Comparison of ENCODE assay signal across 15 cellular contexts in genomic region chr4:95087657-95088455, GRCh38.
DNase-seq lines count a peak whose midpoint lies in the region; ATAC-seq, FAIRE-seq and TF ChIP-seq lines count a peak whose summit lies in the region.
"Had no signal": no experiment of that assay in that cellular context is flagged by ENCODE, and none has a peak within 500 bp of the region (broad histone marks: within the 10 kb centered on the region; RNA-seq: fewer than 3 reads in every experiment).

No MANE protein-coding gene starts in this region.

- no peak for TF ChIP-seq RAD21 in HCT116 (IDR thresholded peaks at IDR 0.05; ENCODE audit: low read depth)

- intact Hi-C loops in HCT116 (cut with micrococcal nuclease): no loop called here

- DNase-seq in HCT116 (ENCODE audit: low read depth, low spot score): no peak
- DNase-seq in SK-MEL-5 (ENCODE audit: low read depth, low spot score): peak; percentile 15
- peak; percentile 19 for DNase-seq in fibroblast of mammary gland (ENCODE audit: low read depth)
- peak; percentile 14 for DNase-seq in small intestine
- no peak for DNase-seq in ACHN
- no peak for DNase-seq in stimulated activated CD4-positive, alpha-beta T cell treated with anti-CD3 and anti-CD28 coated beads, Interleukin-4, amount 100 ng/mL, for 4 hours
- DNase-seq: activated CD8-positive, alpha-beta memory T cell treated with anti-CD3 and anti-CD28 coated beads, Interleukin-2, amount 50 U/mL, for 48 hours; activated naive CD4-positive, alpha-beta T cell treated with anti-CD3 and anti-CD28 coated beads, Interleukin-2, amount 10 ng/mL, durations not matched to agents 7 days and 5 days; effector memory CD4-positive, alpha-beta T cell; islet precursor cell; midbrain; NCI-H1694 treated with DMSO at 0.1 percent for 48 hours had no signal

- 0 out of 2 replicates have a peak, but pooled peaks cover 3% of the 10 kb centered on the region for H3K9me2 ChIP-seq in HCT116 (ENCODE audit: insufficient read depth)

- H3K27ac ChIP-seq in HCT116 (ENCODE audit: low read depth, low read length) (no peak overlapping the region), small intestine (ENCODE audit: low read depth in 1 of 2, low read length in 1 of 2) (no peak overlapping the region)
- H3K27ac ChIP-seq: RWPE1 had no signal

- no peaks in the 10 kb centered on the region for H3K9me3 ChIP-seq in HCT116 (ENCODE audit: control insufficient read depth in 1 of 2, insufficient read depth in 1 of 2, low read depth in 1 of 2, low read length in 2 of 2)
- H3K9me3 ChIP-seq in small intestine (ENCODE audit: control insufficient read depth, low read depth): no peaks in the 10 kb centered on the region

- H3K27me3 ChIP-seq in HCT116 (ENCODE audit: insufficient read depth, low read length) (no peaks in the 10 kb centered on the region), small intestine (ENCODE audit: control insufficient read depth in 2 of 2, insufficient read depth in 2 of 2, low read length in 2 of 2) (no peaks in the 10 kb centered on the region)

- H3K4me2 ChIP-seq in HCT116 (ENCODE audit: low read length): no peak overlapping the region

- H3K4me3 ChIP-seq in HCT116 (replicated peaks in 1 of 2; ENCODE audit: low read depth in 1 of 2, low read length in 2 of 2): no peak overlapping the region
- H3K4me3 ChIP-seq in fibroblast of mammary gland (ENCODE audit: control insufficient read depth, low read depth, low read length): no peak overlapping the region
- no peak overlapping the region for H3K4me3 ChIP-seq in small intestine (ENCODE audit: low read depth in 1 of 2, low read length in 2 of 2)
- H3K4me3 ChIP-seq: GM12878 had no signal

- no TSS peak for BruUV-seq in HCT116 (replicated peaks; lab: Mats Ljungman, UMichigan)

- WGBS in small intestine, 3 donors: 17 to 35% (median 32%) methylated on average over 2 of the region's 2 CpGs

- no peak for TF ChIP-seq POLR2A in HCT116 (IDR thresholded peaks at IDR 0.05; ENCODE audit: borderline replicate concordance, extremely low read depth, insufficient read depth, insufficient read length)

- H3K4me1 ChIP-seq in HCT116 (ENCODE audit: control insufficient read depth in 1 of 2, insufficient read depth in 2 of 2, low read length in 2 of 2): no peaks in the 10 kb centered on the region
- H3K4me1 ChIP-seq in small intestine (ENCODE audit: control insufficient read depth in 2 of 2, insufficient read depth in 1 of 2, low read depth in 1 of 2, low read length in 1 of 2): no peaks in the 10 kb centered on the region

- no peaks in the 10 kb centered on the region for H4K20me1 ChIP-seq in HCT116 (ENCODE audit: insufficient read depth)

- CTCF ChIA-PET in HCT116 (lab: Charles Lee): no interaction called here

- FAIRE-seq in small intestine (lab: Jason Lieb, UNC): no peak
- FAIRE-seq: GM12878 had no signal

- peak overlapping the region; percentile 34 for H2AFZ ChIP-seq in HCT116 (ENCODE audit: low read depth, low read length, poor library complexity, severe bottlenecking)

- no peak overlapping the region for H3K9ac ChIP-seq in HCT116 (ENCODE audit: low read length)

- ATAC-seq in HCT116: no peak
- ATAC-seq in GM18873 (IDR thresholded peaks at IDR 0.05; ENCODE audit: low FRiP score, unreplicated experiment): no peak
- ATAC-seq: GM12878 had no signal

- RAD21 ChIA-PET in HCT116 (lab: Charles Lee; ENCODE audit: low non-redundant PET in 1 of 2, low total read pairs in 2 of 2, uncharacterized antibody in 2 of 2, unreplicated experiment in 2 of 2): no interaction called here

- H3K36me3 ChIP-seq in HCT116 (ENCODE audit: control insufficient read depth in 1 of 2, insufficient read depth in 2 of 2, low read length in 2 of 2): no peaks in the 10 kb centered on the region
- no peaks in the 10 kb centered on the region for H3K36me3 ChIP-seq in small intestine (ENCODE audit: control insufficient read depth in 2 of 2, insufficient read depth in 2 of 2, low read length in 2 of 2)

- TF ChIP-seq CTCF in HCT116 (IDR thresholded peaks at IDR 0.05 in 2 of 3, conservative IDR thresholded peaks at IDR 0.05 in 1 of 3; ENCODE audit: borderline replicate concordance in 1 of 3, insufficient read depth in 1 of 3, low read depth in 2 of 3, low read length in 2 of 3) (no peak), fibroblast of mammary gland (conservative IDR thresholded peaks at IDR 0.05; ENCODE audit: control insufficient read depth, insufficient read depth, low read depth, low read length) (no peak)

- POLR2A ChIA-PET in HCT116 (lab: Charles Lee): no interaction called here

- H3K79me2 ChIP-seq in HCT116 (ENCODE audit: insufficient read depth, low read length): no peaks in the 10 kb centered on the region

- in situ Hi-C loops in SK-MEL-5 (cut with HindIII; ENCODE audit: low pct_unique_long_range_greater_than_20kb, low sequenced_read_pairs): no loop called here
- in situ Hi-C loops in ACHN (cut with HindIII; ENCODE audit: low pct_ligation_motif_present, low pct_unique_long_range_greater_than_20kb, low sequenced_read_pairs): no loop called here

TF ChIP-seq in HCT116, 20 proteins besides CTCF, POLR2A, EP300 and RAD21:
- TF ChIP-seq JUND (IDR thresholded peaks at IDR 0.05): no peak
- no peak for TF ChIP-seq ATF3 (IDR thresholded peaks at IDR 0.05)
- no peak for TF ChIP-seq MAX (IDR thresholded peaks at IDR 0.05)
- no peak for TF ChIP-seq EGR1 (IDR thresholded peaks at IDR 0.05; ENCODE audit: low read depth)
- TF ChIP-seq YY1 (IDR thresholded peaks at IDR 0.05; ENCODE audit: extremely low read depth, insufficient replicate concordance, low read depth, low read length): no peak
- no peak for TF ChIP-seq TCF7L2 (IDR thresholded peaks at IDR 0.05; ENCODE audit: borderline replicate concordance, extremely low read depth, insufficient read depth, insufficient read length)
- TF ChIP-seq ZFX (IDR thresholded peaks at IDR 0.05): no peak

Comparison
In these comparisons a context has a peak if more than half of its experiments do, and no peak if none do; other contexts are left out.
1. DNase-seq: peak in SK-MEL-5 (single experiment), fibroblast of mammary gland (single experiment) and small intestine (single experiment); none in HCT116 (single experiment), ACHN (single experiment) and stimulated activated CD4-positive, alpha-beta T cell treated with anti-CD3 and anti-CD28 coated beads, Interleukin-4, amount 100 ng/mL, for 4 hours (0 of 2).